ENCODE assay signal across 14 cellular contexts in the genomic region with DNA sequence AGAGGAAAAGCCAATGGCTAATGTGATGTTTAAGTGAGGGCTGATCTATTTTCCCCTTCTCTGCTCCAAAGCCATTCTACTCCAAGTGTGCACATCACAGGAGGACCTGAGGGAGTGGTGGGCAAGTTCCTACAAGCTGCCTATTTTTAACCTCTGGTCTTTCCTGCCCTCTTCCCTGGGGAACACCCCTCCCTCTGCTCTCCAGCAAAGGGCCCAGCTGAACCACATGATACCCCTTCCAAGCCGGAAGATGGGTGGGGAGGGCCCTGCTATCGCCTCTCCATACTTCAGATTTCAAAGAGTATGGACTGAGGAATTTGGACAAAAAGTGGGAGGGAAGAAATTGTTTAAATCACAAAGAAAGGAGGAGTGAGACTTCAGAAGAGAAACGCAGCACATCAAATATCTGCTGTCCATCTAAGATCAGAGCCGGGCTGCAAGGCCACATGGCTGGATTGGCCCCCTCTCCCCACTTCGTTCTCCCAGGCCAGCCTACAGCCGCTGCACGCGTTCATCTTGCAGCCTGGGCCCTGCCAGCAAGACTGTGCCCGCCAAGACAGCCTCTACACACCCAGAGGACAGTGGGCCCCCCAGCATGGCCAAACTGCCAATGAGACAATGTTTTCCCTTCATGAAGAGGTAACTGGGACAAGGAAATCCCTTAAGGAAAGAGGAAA.
DNase-seq lines count a peak whose midpoint lies in the region; ATAC-seq and TF ChIP-seq lines count a peak whose summit lies in the region.
"Had no signal": no experiment of that assay in that cellular context is flagged by ENCODE, and none has a peak within 500 bp of the region (broad histone marks: within the 10 kb centered on the region; RNA-seq: fewer than 3 reads in every experiment).

No MANE protein-coding gene starts in this region.

- H3K4me3 ChIP-seq in breast epithelium (no peak overlapping the region), right cardiac atrium (ENCODE audit: low read length) (no peak overlapping the region), transverse colon (no peak overlapping the region)
- H3K4me3 ChIP-seq: lung had no signal

- no peaks in the 10 kb centered on the region for H3K36me3 ChIP-seq in breast epithelium
- no peaks in the 10 kb centered on the region for H3K36me3 ChIP-seq in transverse colon

- POLR2A ChIA-PET in MCF 10A (lab: Yijun Ruan, JAX) = interaction anchor here (0.5 to 1.1 kb wide), 3 partner anchors 9 to 50 kb away, joined by 3 read pairs; no protein-coding TSS in a partner anchor

- no peak overlapping the region for H3K4me3 Mint-ChIP-seq in MCF 10A (ENCODE audit: unreplicated experiment)

- intact Hi-C loops in MCF 10A (cut with micrococcal nuclease) (no loop called here), breast epithelium (cut with DNase I; ENCODE audit: low total_unique reads) (no loop called here), right cardiac atrium (cut with DNase I) (no loop called here), transverse colon (cut with DNase I; ENCODE audit: low total_unique reads) (no loop called here)

- DNase-seq in MCF 10A (ENCODE audit: unreplicated experiment) = peak; percentile 43
- no peak for DNase-seq in breast epithelium (ENCODE audit: low spot score in 2 of 2)
- peak; percentile 22 for DNase-seq in SK-MEL-5 (ENCODE audit: low read depth, low spot score)
- DNase-seq in right cardiac atrium = peak in 1 of 3 donors; percentile 62
- DNase-seq in substantia nigra (lab: John Stamatoyannopoulos, UW) = peak in 1 of 49 donors; percentile 15
- DNase-seq in left lobe of liver (ENCODE audit: low spot score) = no peak
- no peak for DNase-seq in transverse colon
- DNase-seq in activated T-cell treated with anti-CD3 and anti-CD28 coated beads for 4 hours = no peak
- DNase-seq: activated CD4-positive, alpha-beta T cell treated with anti-CD3 and anti-CD28 coated beads for 48 hours; activated T-cell treated with anti-CD3 and anti-CD28 coated beads, Interleukin-2, amount 50 U/mL, for 1 hour; Calu3; small intestine; T-helper 9 cell had no signal

- no peaks in the 10 kb centered on the region for H3K27me3 ChIP-seq in breast epithelium
- no peaks in the 10 kb centered on the region for H3K27me3 ChIP-seq in right cardiac atrium (ENCODE audit: control insufficient read depth, insufficient read depth)
- H3K27me3 ChIP-seq in transverse colon = no peaks in the 10 kb centered on the region

- no peak for TF ChIP-seq CTCF in MCF 10A (IDR thresholded peaks at IDR 0.05; ENCODE audit: unreplicated experiment)
- TF ChIP-seq CTCF in breast epithelium (IDR thresholded peaks at IDR 0.05) = no peak
- no peak for TF ChIP-seq CTCF in transverse colon (IDR thresholded peaks at IDR 0.05)

- no peaks in the 10 kb centered on the region for H3K9me3 Mint-ChIP-seq in MCF 10A (ENCODE audit: unreplicated experiment)

- H3K27ac ChIP-seq in breast epithelium (no peak overlapping the region), right cardiac atrium (ENCODE audit: low read length) (peak overlapping the region; percentile 65), substantia nigra (ENCODE audit: low read depth, low read length, poor library complexity, severe bottlenecking) (peak overlapping the region; percentile 31), transverse colon (no peak overlapping the region)

- H3K9me3 ChIP-seq in breast epithelium = no peaks in the 10 kb centered on the region
- H3K9me3 ChIP-seq in right cardiac atrium (ENCODE audit: control insufficient read depth, low read length) = no peaks in the 10 kb centered on the region
- no peaks in the 10 kb centered on the region for H3K9me3 ChIP-seq in transverse colon

- H3K4me1 ChIP-seq in breast epithelium (peaks cover 0 to 5% of the 10 kb centered on the region in 2 donors), right cardiac atrium (ENCODE audit: control insufficient read depth, insufficient read depth, low read length) (peaks cover 38% of the 10 kb centered on the region), transverse colon (peaks cover 19 to 46% (median 37%) of the 10 kb centered on the region in 4 donors)

- ATAC-seq in right cardiac atrium (peak in 1 of 2 donors; percentile 63), left lobe of liver (no peak)

- H3K4me1 Mint-ChIP-seq in MCF 10A (ENCODE audit: insufficient read depth, unreplicated experiment) = peaks cover 34% of the 10 kb centered on the region

- CTCF ChIA-PET in MCF 10A (lab: Yijun Ruan, JAX) = no interaction called here

- no peaks in the 10 kb centered on the region for H3K36me3 Mint-ChIP-seq in MCF 10A (ENCODE audit: insufficient read depth, unreplicated experiment)

- TF ChIP-seq EP300 in transverse colon (IDR thresholded peaks at IDR 0.05; ENCODE audit: low read depth) = no peak

- 31% methylated on average over 9 of the region's 9 CpGs for WGBS in right cardiac atrium
- 61 to 82% methylated on average over 4 to 9 of the region's 9 CpGs for WGBS in transverse colon (ENCODE audit: low coverage in 1 of 2), 2 donors

- peak overlapping the region; percentile 19 for H3K27ac Mint-ChIP-seq in MCF 10A (ENCODE audit: low read depth, unreplicated experiment)

- in situ Hi-C loops in SK-MEL-5 (cut with HindIII; ENCODE audit: low pct_unique_long_range_greater_than_20kb, low sequenced_read_pairs) = no loop called here
- in situ Hi-C loops in transverse colon (cut with MboI; ENCODE audit: low pct_ligation_motif_present in 1 of 4, low pct_unique_long_range_greater_than_20kb in 1 of 4, low sequenced_read_pairs in 3 of 4) = no loop called here

- no peaks in the 10 kb centered on the region for H3K27me3 Mint-ChIP-seq in MCF 10A (ENCODE audit: insufficient read depth, unreplicated experiment)

- TF ChIP-seq POLR2A in breast epithelium (IDR thresholded peaks at IDR 0.05) (no peak), transverse colon (IDR thresholded peaks at IDR 0.05) (no peak)

- no TSS peak for BruUV-seq in MCF 10A (replicated peaks; lab: Mats Ljungman, UMichigan)

Comparison
In these comparisons a context has a peak if more than half of its experiments do, and no peak if none do; other contexts are left out.
1. DNase-seq: peak in MCF 10A (single experiment) and SK-MEL-5 (single experiment); none in breast epithelium (0 of 2), left lobe of liver (single experiment), transverse colon (single experiment) and activated T-cell treated with anti-CD3 and anti-CD28 coated beads for 4 hours (single experiment).
2. H3K27ac ChIP-seq: peak in right cardiac atrium (single experiment) and substantia nigra (single experiment); none in breast epithelium (0 of 2) and transverse colon (0 of 4).